In the genomic region with DNA sequence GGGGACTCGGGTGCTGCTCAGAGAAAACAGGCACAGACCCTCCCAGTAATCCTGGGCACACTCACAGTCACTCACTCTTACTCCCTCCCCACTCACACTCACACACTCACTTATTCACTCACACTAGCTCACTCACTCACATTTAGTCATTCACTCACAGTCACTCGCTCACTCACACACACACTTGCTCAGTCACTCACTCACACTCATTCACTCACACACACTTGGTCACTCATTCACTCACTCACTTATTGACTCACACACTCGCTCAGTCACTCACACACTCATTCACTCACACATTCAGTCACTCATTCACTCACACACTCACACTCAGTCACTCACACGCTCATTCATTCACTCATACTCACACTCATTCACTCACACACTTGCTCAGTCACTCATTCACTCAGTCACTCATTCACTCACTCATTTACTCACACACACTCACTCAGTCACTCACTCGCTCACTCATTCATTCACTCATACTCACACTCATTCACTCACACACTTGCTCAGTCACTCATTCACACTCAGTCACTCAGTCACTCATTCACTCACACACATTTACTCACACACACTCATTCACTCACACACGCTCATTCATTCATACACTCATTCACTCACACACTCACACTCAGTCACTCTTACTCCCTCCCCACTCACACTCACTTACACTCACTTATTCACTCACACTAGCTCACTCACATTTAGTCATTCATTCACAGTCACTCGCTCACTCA, we compare ENCODE assay signal across 22 cellular contexts.
DNase-seq lines count a peak whose midpoint lies in the region; ATAC-seq, FAIRE-seq and TF ChIP-seq lines count a peak whose summit lies in the region.
"Had no signal": no experiment of that assay in that cellular context is flagged by ENCODE, and none has a peak within 500 bp of the region (broad histone marks: within the 10 kb centered on the region; RNA-seq: fewer than 3 reads in every experiment).

No MANE protein-coding gene starts in this region.

- H2BK20ac ChIP-seq in H9 (ENCODE audit: low read depth, low read length, poor library complexity, severe bottlenecking): no peak overlapping the region

- H3K9ac ChIP-seq in H9 (ENCODE audit: extremely low read depth, insufficient read length, low read length): no peak overlapping the region

- H3K4ac ChIP-seq in H9 (ENCODE audit: low read depth, low read length): no peak overlapping the region

- no peak overlapping the region for H4K91ac ChIP-seq in H9 (ENCODE audit: insufficient read length, low read depth, low read length)

- FAIRE-seq in bronchial epithelial cell (lab: Jason Lieb, UNC): peak; percentile 40
- FAIRE-seq: D721Med, GM12891, GM18507 had no signal

- POLR2A ChIA-PET in HEK293 (lab: Yijun Ruan, JAX): no interaction called here
- POLR2A ChIA-PET in activated B cell treated with CpG ODN at 0.5 μM for 24 hours (lab: Charles Lee): no interaction called here

- H2BK5ac ChIP-seq in H9 (ENCODE audit: insufficient read length, low read length): no peak overlapping the region

- DNase-seq in H9 (no peak), activated B cell treated with CpG ODN at 0.5 μM for 24 hours (peak; percentile 0), bronchial epithelial cell (ENCODE audit: low read depth) (no peak), endothelial cell (ENCODE audit: low spot score) (no peak), C1 segment of cervical spinal cord (lab: John Stamatoyannopoulos, UW) (no peak)
- DNase-seq in stimulated activated CD8-positive, alpha-beta memory T cell treated with anti-CD3 and anti-CD28 coated beads, Interleukin-4, amount 100 ng/mL, for 48 hours: no peak
- DNase-seq: CD4-positive, CD25-positive, alpha-beta regulatory T cell; CD8-positive, alpha-beta memory T cell; DMS 273 treated with DMSO at 0.1 percent for 48 hours; DMS79; EL; GDM1; GOT3; H7; HFFc6 had no signal

- no peak overlapping the region for H2AK5ac ChIP-seq in H9 (ENCODE audit: insufficient read length, low read length)

- H2BK15ac ChIP-seq in H9 (ENCODE audit: low read depth, low read length): no peak overlapping the region

- H4K20me1 ChIP-seq in H9 (ENCODE audit: control insufficient read depth, insufficient read depth, insufficient read length): no peaks in the 10 kb centered on the region

- H3K4me3 ChIP-seq in HEK293 (ENCODE audit: low read depth, low read length) (no peak overlapping the region), bronchial epithelial cell (ENCODE audit: low read depth, low read length) (no peak overlapping the region)

- H3K27ac Mint-ChIP-seq in H9: no peak overlapping the region
- no peak overlapping the region for H3K27ac Mint-ChIP-seq in activated B cell treated with CpG ODN at 0.5 μM for 24 hours
- no peak overlapping the region for H3K27ac Mint-ChIP-seq in endothelial cell (ENCODE audit: unreplicated experiment)
- H3K27ac Mint-ChIP-seq: CD4-positive, CD25-positive, alpha-beta regulatory T cell; CD8-positive, alpha-beta memory T cell; HFFc6 had no signal

- H3K36me3 Mint-ChIP-seq in H9 (ENCODE audit: insufficient read depth in 1 of 3, low read depth in 3 of 3): no peaks in the 10 kb centered on the region
- no peaks in the 10 kb centered on the region for H3K36me3 Mint-ChIP-seq in activated B cell treated with CpG ODN at 0.5 μM for 24 hours (ENCODE audit: low read depth)
- no peaks in the 10 kb centered on the region for H3K36me3 Mint-ChIP-seq in endothelial cell (ENCODE audit: low read depth, unreplicated experiment)
- H3K36me3 Mint-ChIP-seq: CD4-positive, CD25-positive, alpha-beta regulatory T cell; CD8-positive, alpha-beta memory T cell had no signal

- H3K14ac ChIP-seq in H9 (ENCODE audit: insufficient read depth, low read length): no peak overlapping the region

- no peak overlapping the region for H3K27ac ChIP-seq in H9 (ENCODE audit: insufficient read length, low read depth, low read length)
- H3K27ac ChIP-seq in HEK293 (ENCODE audit: extremely low read depth, low read depth, low read length): no peak overlapping the region
- H3K27ac ChIP-seq: C4-2B had no signal

- no peak overlapping the region for H3K23ac ChIP-seq in H9 (ENCODE audit: insufficient read length, low read depth, low read length)

- no peak overlapping the region for H3K4me3 Mint-ChIP-seq in H9
- H3K4me3 Mint-ChIP-seq in activated B cell treated with CpG ODN at 0.5 μM for 24 hours: no peak overlapping the region
- no peak overlapping the region for H3K4me3 Mint-ChIP-seq in endothelial cell (ENCODE audit: unreplicated experiment)
- H3K4me3 Mint-ChIP-seq: CD4-positive, CD25-positive, alpha-beta regulatory T cell; CD8-positive, alpha-beta memory T cell; HFFc6 had no signal

- H3K9me3 ChIP-seq in H9 (ENCODE audit: control insufficient read depth, low read depth, low read length) (no peaks in the 10 kb centered on the region), HEK293 (ENCODE audit: control insufficient read depth, insufficient read depth, low read depth, low read length) (no peaks in the 10 kb centered on the region)

- H3K36me3 ChIP-seq in HEK293 (ENCODE audit: control insufficient read depth in 2 of 2, insufficient read depth in 1 of 2, low read length in 2 of 2) (no peaks in the 10 kb centered on the region), bronchial epithelial cell (ENCODE audit: control insufficient read depth, insufficient read depth, low read length) (no peaks in the 10 kb centered on the region)

- CTCF ChIA-PET in HEK293 (lab: Yijun Ruan, JAX) (no interaction called here), activated B cell treated with CpG ODN at 0.5 μM for 24 hours (lab: Charles Lee) (no interaction called here)

- no peak overlapping the region for H3K56ac ChIP-seq in H9 (ENCODE audit: insufficient read length, low read depth, low read length)

- no peak overlapping the region for H2BK120ac ChIP-seq in H9 (ENCODE audit: low read depth, low read length, poor library complexity, severe bottlenecking)

- intact Hi-C loops in activated B cell treated with CpG ODN at 0.5 μM for 24 hours (cut with micrococcal nuclease): loop anchor here (5.0 kb wide), 1 partner anchor 152 kb away; no protein-coding TSS in a partner anchor

- TF ChIP-seq CTCF in H9 (conservative IDR thresholded peaks at IDR 0.05) (no peak), HEK293 (tag by site-specific recombination; IDR thresholded peaks at IDR 0.05) (no peak), activated B cell treated with CpG ODN at 0.5 μM for 24 hours (IDR thresholded peaks at IDR 0.05) (no peak), bronchial epithelial cell (IDR thresholded peaks at IDR 0.05; ENCODE audit: insufficient read depth, low read length, severe bottlenecking) (no peak), endothelial cell (IDR thresholded peaks at IDR 0.05; ENCODE audit: unreplicated experiment) (no peak)

- H3K9me3 Mint-ChIP-seq in H9 (no peaks in the 10 kb centered on the region), activated B cell treated with CpG ODN at 0.5 μM for 24 hours (no peaks in the 10 kb centered on the region), endothelial cell (ENCODE audit: unreplicated experiment) (no peaks in the 10 kb centered on the region)
- H3K9me3 Mint-ChIP-seq: CD4-positive, CD25-positive, alpha-beta regulatory T cell; CD8-positive, alpha-beta memory T cell had no signal

- ATAC-seq in activated B cell treated with CpG ODN at 0.5 μM for 24 hours (ENCODE audit: low read depth) (no peak), GM19463 (IDR thresholded peaks at IDR 0.05; ENCODE audit: unreplicated experiment) (no peak)
- ATAC-seq: HCT116 had no signal

- no peaks in the 10 kb centered on the region for H3K79me1 ChIP-seq in H9 (ENCODE audit: insufficient read depth, low read depth, low read length, poor library complexity, severe bottlenecking)

- H3K27me3 Mint-ChIP-seq in H9 (ENCODE audit: low read depth): no peaks in the 10 kb centered on the region
- H3K27me3 Mint-ChIP-seq in activated B cell treated with CpG ODN at 0.5 μM for 24 hours: no peaks in the 10 kb centered on the region
- peaks cover 4% of the 10 kb centered on the region for H3K27me3 Mint-ChIP-seq in endothelial cell (ENCODE audit: unreplicated experiment)
- H3K27me3 Mint-ChIP-seq: CD4-positive, CD25-positive, alpha-beta regulatory T cell had no signal

- H3K4me1 Mint-ChIP-seq in H9 (peaks cover 3 to 12% of the 10 kb centered on the region in 2 experiments), activated B cell treated with CpG ODN at 0.5 μM for 24 hours (no peaks in the 10 kb centered on the region), endothelial cell (ENCODE audit: unreplicated experiment) (no peaks in the 10 kb centered on the region)
- H3K4me1 Mint-ChIP-seq: CD4-positive, CD25-positive, alpha-beta regulatory T cell; CD8-positive, alpha-beta memory T cell had no signal

- no peaks in the 10 kb centered on the region for H3K79me2 ChIP-seq in H9 (ENCODE audit: insufficient read depth, low read length)

- H3K4me1 ChIP-seq in H9 (ENCODE audit: insufficient read depth, low read length): peaks cover 3% of the 10 kb centered on the region; the same call in 1 of the 2 replicates
- H3K4me1 ChIP-seq in HEK293 (ENCODE audit: control insufficient read depth, insufficient read depth, low read length): no peaks in the 10 kb centered on the region

- no peak overlapping the region for H2BK12ac ChIP-seq in H9 (ENCODE audit: insufficient read length, low read depth, low read length)

- H4K8ac ChIP-seq in H9 (replicated peaks; ENCODE audit: insufficient read length, low read depth, low read length): peak overlapping the region; percentile 38

- H3K23me2 ChIP-seq in H9 (ENCODE audit: insufficient read length, low read depth, low read length, poor library complexity, severe bottlenecking): no peaks in the 10 kb centered on the region

- H4K5ac ChIP-seq in H9 (ENCODE audit: insufficient read length, low read depth, low read length): no peak overlapping the region

- no peak overlapping the region for H3T11ph ChIP-seq in H9 (ENCODE audit: low read length)

- no peak overlapping the region for H3K18ac ChIP-seq in H9 (ENCODE audit: insufficient read length, low read depth, low read length)

- H3K4me2 ChIP-seq in H9 (ENCODE audit: insufficient read depth, insufficient read length, low read length): no peak overlapping the region

- WGBS in H9 (ENCODE audit: extremely low coverage, insufficient read length, low lambda C conversion rate): 100% methylated on average over 2 of the region's 7 CpGs

- H2AFZ ChIP-seq in H9 (ENCODE audit: low read length): no peak overlapping the region

- no peaks in the 10 kb centered on the region for H3K27me3 ChIP-seq in H9 (ENCODE audit: insufficient read depth, low read length)
- H3K27me3 ChIP-seq in bronchial epithelial cell (ENCODE audit: control insufficient read depth, insufficient read depth, low read length): no peaks in the 10 kb centered on the region

TF ChIP-seq in HEK293, 187 proteins besides CTCF, POLR2A, EP300 and RAD21 (continues in another document):
- TF ChIP-seq ZNF426 (tag by site-specific recombination; IDR thresholded peaks at IDR 0.05): no peak
